36 cellular contexts compared by ENCODE assay signal in the genomic region with DNA sequence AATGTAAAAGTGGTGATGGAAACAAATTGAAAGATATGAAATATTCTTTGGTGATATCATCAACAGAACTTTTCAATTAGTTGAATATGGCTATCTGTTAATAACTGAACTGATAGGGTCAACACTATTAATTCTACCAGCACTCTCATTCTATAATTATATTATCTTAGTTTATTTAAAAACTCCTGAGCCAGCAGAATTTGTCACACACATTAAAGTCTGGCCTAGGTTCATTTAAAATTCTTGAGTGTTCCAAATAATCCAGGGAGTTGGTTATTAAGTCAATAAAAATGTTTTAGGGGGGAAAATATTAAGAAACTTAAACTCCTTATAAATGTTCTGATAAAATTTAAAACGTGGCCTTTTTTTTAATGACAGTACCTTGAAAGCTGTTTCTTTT.
"Had no signal": no experiment of that assay in that cellular context is flagged by ENCODE, and none has a peak within 500 bp of the region (broad histone marks: within the 10 kb centered on the region; RNA-seq: fewer than 3 reads in every experiment).

No MANE protein-coding gene starts in this region.

- H3K27ac Mint-ChIP-seq: activated B cell treated with CpG ODN at 0.5 μM for 24 hours; activated CD4-positive, alpha-beta memory T cell treated with anti-CD3 and anti-CD28 coated beads for 36 hours; activated CD4-positive, alpha-beta T cell treated with anti-CD3 and anti-CD28 coated beads, Interleukin-2, amount 10 ng/mL, durations not matched to agents 24 days and 14 days; activated CD8-positive, alpha-beta T cell treated with anti-CD3 and anti-CD28 coated beads for 36 hours; activated naive CD4-positive, alpha-beta T cell treated with anti-CD3 and anti-CD28 coated beads, Interleukin-2, amount 10 ng/mL, durations not matched to agents 7 days and 5 days; activated naive CD4-positive, alpha-beta T cell treated with anti-CD3 and anti-CD28 coated beads, Interleukin-2, amount 50 U/mL, for 24 hours; activated naive CD8-positive, alpha-beta T cell; activated naive CD8-positive, alpha-beta T cell treated with anti-CD3 and anti-CD28 coated beads, Interleukin-2, amount 10 ng/mL, durations not matched to agents 7 days and 5 days; activated naive CD8-positive, alpha-beta T cell treated with anti-CD3 and anti-CD28 coated beads, Interleukin-2, amount 50 U/mL, for 24 hours; activated T-cell treated with anti-CD3 and anti-CD28 coated beads, Interleukin-2, amount 50 U/mL, for 24 hours; activated T-helper 2 cell treated with anti-CD3 and anti-CD28 coated beads, Interferon-gamma antibody, Interleukin-2, Interleukin-4, amounts not matched to agents 10 μg/mL and 5 μg/mL and 100 μg/mL, durations not matched to agents 14 hours and 24 hours and 36 hours; brain; T-helper 1 cell treated with Interleukin-12 subunit alpha and Interleukin-12 subunit beta and Interleukin-4 antibody, amounts not matched to agents 30 μg/mL and 1 μg/mL, for 36 hours; T-helper 2 cell treated with Interferon-gamma antibody and Interleukin-4, amounts not matched to agents 5 μg/mL and 100 μg/mL, for 36 hours had no signal

- H3K4me1 Mint-ChIP-seq: activated B cell treated with CpG ODN at 0.5 μM for 24 hours; activated CD4-positive, alpha-beta T cell treated with anti-CD3 and anti-CD28 coated beads, Interleukin-2, amount 10 ng/mL, durations not matched to agents 24 days and 14 days; activated naive CD4-positive, alpha-beta T cell treated with anti-CD3 and anti-CD28 coated beads, Interleukin-2, amount 10 ng/mL, durations not matched to agents 7 days and 5 days; activated naive CD4-positive, alpha-beta T cell treated with anti-CD3 and anti-CD28 coated beads, Interleukin-2, amount 50 U/mL, for 24 hours; activated naive CD8-positive, alpha-beta T cell treated with anti-CD3 and anti-CD28 coated beads, Interleukin-2, amount 10 ng/mL, durations not matched to agents 7 days and 5 days; activated naive CD8-positive, alpha-beta T cell treated with anti-CD3 and anti-CD28 coated beads, Interleukin-2, amount 50 U/mL, for 24 hours; brain; central memory CD8-positive, alpha-beta T cell had no signal

- H3K27ac ChIP-seq: ascending aorta, cardiac muscle cell, VCaP had no signal

- H3K36me3 ChIP-seq: ascending aorta, cardiac muscle cell had no signal

- H3K4me3 ChIP-seq: ascending aorta, cardiac muscle cell had no signal

- H3K4me3 Mint-ChIP-seq: activated B cell treated with CpG ODN at 0.5 μM for 24 hours; activated CD4-positive, alpha-beta memory T cell treated with anti-CD3 and anti-CD28 coated beads for 36 hours; activated CD4-positive, alpha-beta T cell treated with anti-CD3 and anti-CD28 coated beads, Interleukin-2, amount 10 ng/mL, durations not matched to agents 24 days and 14 days; activated CD8-positive, alpha-beta T cell treated with anti-CD3 and anti-CD28 coated beads for 36 hours; activated naive CD4-positive, alpha-beta T cell treated with anti-CD3 and anti-CD28 coated beads, Interleukin-2, amount 10 ng/mL, durations not matched to agents 7 days and 5 days; activated naive CD4-positive, alpha-beta T cell treated with anti-CD3 and anti-CD28 coated beads, Interleukin-2, amount 50 U/mL, for 24 hours; activated naive CD8-positive, alpha-beta T cell; activated naive CD8-positive, alpha-beta T cell treated with anti-CD3 and anti-CD28 coated beads, Interleukin-2, amount 10 ng/mL, durations not matched to agents 7 days and 5 days; activated naive CD8-positive, alpha-beta T cell treated with anti-CD3 and anti-CD28 coated beads, Interleukin-2, amount 50 U/mL, for 24 hours; activated T-cell treated with anti-CD3 and anti-CD28 coated beads, Interleukin-2, amount 50 U/mL, for 24 hours; brain; central memory CD8-positive, alpha-beta T cell; T-helper 1 cell treated with Interleukin-12 subunit alpha and Interleukin-12 subunit beta and Interleukin-4 antibody, amounts not matched to agents 30 μg/mL and 1 μg/mL, for 36 hours; T-helper 2 cell treated with Interferon-gamma antibody and Interleukin-4, amounts not matched to agents 5 μg/mL and 100 μg/mL, for 36 hours had no signal

- H3K9me3 Mint-ChIP-seq: activated naive CD8-positive, alpha-beta T cell treated with anti-CD3 and anti-CD28 coated beads, Interleukin-2, amount 10 ng/mL, durations not matched to agents 7 days and 5 days had no signal

- ATAC-seq: activated CD8-positive, alpha-beta T cell treated with anti-CD3 and anti-CD28 coated beads for 36 hours; activated naive CD8-positive, alpha-beta T cell treated with anti-CD3 and anti-CD28 coated beads, Interleukin-2, amount 50 U/mL, for 24 hours had no signal

- DNase-seq: activated B cell treated with CpG ODN at 0.5 μM for 24 hours; activated CD4-positive, alpha-beta memory T cell treated with anti-CD3 and anti-CD28 coated beads for 36 hours; activated CD4-positive, alpha-beta T cell treated with anti-CD3 and anti-CD28 coated beads for 4 hours; activated CD4-positive, alpha-beta T cell treated with anti-CD3 and anti-CD28 coated beads, Interleukin-2, amount 10 ng/mL, durations not matched to agents 24 days and 14 days; activated CD4-positive, alpha-beta T cell treated with anti-CD3 and anti-CD28 coated beads, Interleukin-2, amount 50 U/mL, for 1 hour; activated CD4-positive, alpha-beta T cell treated with anti-CD3 and anti-CD28 coated beads, Interleukin-2, amount 50 U/mL, for 4 hours; activated CD4-positive, CD25-positive, alpha-beta regulatory T cell treated with anti-CD3 and anti-CD28 coated beads, Interleukin-2, amount 50 U/mL, for 72 hours; activated CD8-positive, alpha-beta memory T cell treated with anti-CD3 and anti-CD28 coated beads, Interleukin-2, amount 50 U/mL, for 48 hours; activated CD8-positive, alpha-beta T cell treated with anti-CD3 and anti-CD28 coated beads for 36 hours; activated effector memory CD4-positive, alpha-beta T cell treated with Interleukin-2 at 50 U/mL for 16 hours; activated gamma-delta T cell; activated naive CD4-positive, alpha-beta T cell treated with anti-CD3 and anti-CD28 coated beads, Interleukin-2, amount 10 ng/mL, durations not matched to agents 7 days and 5 days; activated naive CD4-positive, alpha-beta T cell treated with Interleukin-2 at 50 U/mL for 16 hours; activated naive CD8-positive, alpha-beta T cell treated with anti-CD3 and anti-CD28 coated beads, Interleukin-2, amount 10 ng/mL, durations not matched to agents 7 days and 5 days; activated naive CD8-positive, alpha-beta T cell treated with anti-CD3 and anti-CD28 coated beads, Interleukin-2, amount 50 U/mL, for 24 hours; activated T-cell treated with anti-CD3 and anti-CD28 coated beads, Interleukin-2, amount 50 U/mL, for 24 hours; activated T-cell treated with anti-CD3 and anti-CD28 coated beads, Interleukin-2, amount 50 U/mL, for 48 hours; amygdala; anterior cingulate cortex; caudate nucleus; cerebellar nuclear complex; T-helper 1 cell; T-helper 2 cell; T-helper 9 cell had no signal

- H3K27me3 Mint-ChIP-seq: activated B cell treated with CpG ODN at 0.5 μM for 24 hours; activated CD4-positive, alpha-beta memory T cell treated with anti-CD3 and anti-CD28 coated beads for 36 hours; activated CD4-positive, alpha-beta T cell treated with anti-CD3 and anti-CD28 coated beads, Interleukin-2, amount 10 ng/mL, durations not matched to agents 24 days and 14 days; activated CD8-positive, alpha-beta T cell treated with anti-CD3 and anti-CD28 coated beads for 36 hours; activated naive CD4-positive, alpha-beta T cell treated with anti-CD3 and anti-CD28 coated beads, Interleukin-2, amount 10 ng/mL, durations not matched to agents 7 days and 5 days; activated naive CD8-positive, alpha-beta T cell; activated naive CD8-positive, alpha-beta T cell treated with anti-CD3 and anti-CD28 coated beads, Interleukin-2, amount 10 ng/mL, durations not matched to agents 7 days and 5 days; activated naive CD8-positive, alpha-beta T cell treated with anti-CD3 and anti-CD28 coated beads, Interleukin-2, amount 50 U/mL, for 24 hours; activated T-cell treated with anti-CD3 and anti-CD28 coated beads, Interleukin-2, amount 50 U/mL, for 24 hours; central memory CD8-positive, alpha-beta T cell had no signal

- H3K4me1 ChIP-seq: ascending aorta had no signal

- FAIRE-seq: bronchial epithelial cell, TTC549 had no signal

- H3K27me3 ChIP-seq: ascending aorta, cardiac muscle cell had no signal

- H3K9me3 ChIP-seq: ascending aorta had no signal

- H3K36me3 Mint-ChIP-seq: activated CD4-positive, alpha-beta memory T cell treated with anti-CD3 and anti-CD28 coated beads for 36 hours; activated naive CD4-positive, alpha-beta T cell treated with anti-CD3 and anti-CD28 coated beads, Interleukin-2, amount 10 ng/mL, durations not matched to agents 7 days and 5 days; activated naive CD4-positive, alpha-beta T cell treated with anti-CD3 and anti-CD28 coated beads, Interleukin-2, amount 50 U/mL, for 24 hours; activated naive CD8-positive, alpha-beta T cell; activated naive CD8-positive, alpha-beta T cell treated with anti-CD3 and anti-CD28 coated beads, Interleukin-2, amount 10 ng/mL, durations not matched to agents 7 days and 5 days; brain had no signal
